9 cellular contexts compared by ENCODE assay signal in genomic region chr2:168639501-168639900, GRCh38.
A peak's percentile ranks its signal among the peaks of the same experiment; 100 is the strongest.
DNase-seq lines count a peak whose midpoint lies in the region; TF ChIP-seq lines count a peak whose summit lies in the region.
"Had no signal": no experiment of that assay in that cellular context is flagged by ENCODE, and none has a peak within 500 bp of the region (broad histone marks: within the 10 kb centered on the region; RNA-seq: fewer than 3 reads in every experiment).

No MANE protein-coding gene starts in this region.

- no peaks in the 10 kb centered on the region for H3K27me3 ChIP-seq in mucosa of rectum (ENCODE audit: control insufficient read depth in 2 of 2, insufficient read depth in 2 of 2, low read length in 2 of 2)
- no peaks in the 10 kb centered on the region for H3K27me3 ChIP-seq in H7 (ENCODE audit: control insufficient read depth, insufficient read depth, low read length)

- no peaks in the 10 kb centered on the region for H3K36me3 ChIP-seq in mucosa of rectum (ENCODE audit: control insufficient read depth in 2 of 2, insufficient read depth in 2 of 2, low read length in 2 of 2)
- H3K36me3 ChIP-seq in H7 (replicated peaks; ENCODE audit: control insufficient read depth, insufficient read depth, low read length) = no peaks in the 10 kb centered on the region

- H3K9ac ChIP-seq in mucosa of rectum (ENCODE audit: low read depth in 1 of 2, low read length in 2 of 2) = no peak overlapping the region

- no peak for TF ChIP-seq CTCF in fibroblast of the aortic adventitia (IDR thresholded peaks at IDR 0.05; ENCODE audit: insufficient read depth, low read length)

- peak overlapping the region; percentile 40 to 52 for H3K27ac ChIP-seq in mucosa of rectum (ENCODE audit: low read depth in 2 of 2, low read length in 2 of 2)

- no peaks in the 10 kb centered on the region for H3K9me3 ChIP-seq in mucosa of rectum (ENCODE audit: control insufficient read depth in 2 of 2, low read length in 2 of 2)

- H3K4me3 ChIP-seq in fibroblast of the aortic adventitia (ENCODE audit: low read depth, low read length) (no peak overlapping the region), mucosa of rectum (ENCODE audit: low read length in 2 of 2) (no peak overlapping the region), H7 (ENCODE audit: insufficient read depth, low read depth, low read length) (no peak overlapping the region)

- peak; percentile 38 for DNase-seq in AG08396 (ENCODE audit: low spot score)
- DNase-seq in NCI-H69 (lab: John Stamatoyannopoulos, UW) = peak; percentile 75
- DNase-seq in fibroblast of the aortic adventitia (ENCODE audit: low read depth) = peak; percentile 39
- no peak for DNase-seq in SHP77 (lab: John Stamatoyannopoulos, UW)
- DNase-seq in stimulated activated CD4-positive, alpha-beta T cell treated with anti-CD3 and anti-CD28 coated beads, Interleukin-4, amount 100 ng/mL, for 4 hours = no peak
- no peak for DNase-seq in GM03348 (ENCODE audit: low spot score)
- DNase-seq in H7 = no peak
- DNase-seq: activated T-cell treated with anti-CD3 and anti-CD28 coated beads, Interleukin-2, amount 50 U/mL, for 72 hours had no signal

- H3K4me1 ChIP-seq in mucosa of rectum (ENCODE audit: control insufficient read depth in 2 of 2, insufficient read depth in 2 of 2, low read length in 2 of 2) = peaks cover 9 to 21% of the 10 kb centered on the region in 2 donors

Comparison
In these comparisons a context has a peak if more than half of its experiments do, and no peak if none do; other contexts are left out.
1. DNase-seq: peak in AG08396 (single experiment), NCI-H69 (single experiment) and fibroblast of the aortic adventitia (single experiment); none in SHP77 (0 of 2), stimulated activated CD4-positive, alpha-beta T cell treated with anti-CD3 and anti-CD28 coated beads, Interleukin-4, amount 100 ng/mL, for 4 hours (0 of 2), GM03348 (single experiment) and H7 (single experiment).